21 cellular contexts compared by ENCODE assay signal in genomic region chr20:32167552-32167951, GRCh38. TPM values are rescaled to one million over a fixed set of nuclear protein-coding genes. Genes with fewer than 3 reads are reported as not detected.
DNase-seq lines count a peak whose midpoint lies in the region; ATAC-seq, FAIRE-seq and TF ChIP-seq lines count a peak whose summit lies in the region.
"Had no signal": no experiment of that assay in that cellular context is flagged by ENCODE, and none has a peak within 500 bp of the region (broad histone marks: within the 10 kb centered on the region; RNA-seq: fewer than 3 reads in every experiment).

No MANE protein-coding gene starts in this region.

- H2BK5ac ChIP-seq in trophoblast cell (ENCODE audit: low read depth, low read length, poor library complexity), result no peak overlapping the region

- TF ChIP-seq EP300 in HepG2 (IDR thresholded peaks at IDR 0.05; ENCODE audit: low read depth in 2 of 2, low read length in 2 of 2), result no peak
- TF ChIP-seq EP300 in HepG2 (CRISPR knock-in tag; IDR thresholded peaks at IDR 0.05; ENCODE audit: borderline replicate concordance), result no peak
- TF ChIP-seq EP300 in sigmoid colon (IDR thresholded peaks at IDR 0.05), result no peak

- H3K9me3 ChIP-seq in heart right ventricle, result no peaks in the 10 kb centered on the region
- no peaks in the 10 kb centered on the region for H3K9me3 ChIP-seq in HepG2 (ENCODE audit: low read length)
- no peaks in the 10 kb centered on the region for H3K9me3 ChIP-seq in sigmoid colon
- H3K9me3 ChIP-seq in trophoblast cell (ENCODE audit: insufficient read depth, low read depth, low read length), result no peaks in the 10 kb centered on the region
- H3K9me3 ChIP-seq: BLaER1 treated with 17β-estradiol and CSF1 and Interleukin-3, amounts not matched to agents 10 nM and 100 nM; Peyer's patch had no signal

- no peak overlapping the region for H3K4ac ChIP-seq in trophoblast cell (ENCODE audit: low read depth, low read length)

- H2BK12ac ChIP-seq in trophoblast cell (ENCODE audit: low read length), result no peak overlapping the region

- H3K36me3 ChIP-seq in heart right ventricle (peaks cover 0 to 53% (median 25%) of the 10 kb centered on the region in 9 donors), HepG2 (replicated peaks in 1 of 2; ENCODE audit: control insufficient read depth in 1 of 2, insufficient read depth in 2 of 2, low read length in 2 of 2) (peaks cover 30 to 39% of the 10 kb centered on the region in 2 experiments), sigmoid colon (peaks cover 0 to 48% (median 24%) of the 10 kb centered on the region in 4 donors), trophoblast cell (ENCODE audit: control insufficient read depth in 1 of 2, insufficient read depth in 2 of 2, low read length in 2 of 2) (peaks cover 32 to 34% of the 10 kb centered on the region in 2 experiments)

- no TSS peak for BruUV-seq in HepG2 (replicated peaks; lab: Mats Ljungman, UMichigan)

- intact Hi-C loops in cardiac septum (cut with DNase I) (no loop called here), heart right ventricle (cut with DNase I) (no loop called here), HepG2 (cut with micrococcal nuclease; ENCODE audit: unreplicated experiment) (no loop called here), sigmoid colon (cut with DNase I) (no loop called here)

- CTCF ChIA-PET in HepG2 (lab: Yijun Ruan, JAX; ENCODE audit: low intra/inter-chr PET ratio, low total read pairs), result no interaction called here

- in situ Hi-C loops in HepG2 (cut with HindIII; ENCODE audit: extremely low pct_ligation_motif_present, low pct_unique_long_range_greater_than_20kb), result no loop called here

- TF ChIP-seq RAD21 in HepG2 (CRISPR knock-in tag; IDR thresholded peaks at IDR 0.05), result no peak

- H3K79me1 ChIP-seq in trophoblast cell (ENCODE audit: low read length), result no peaks in the 10 kb centered on the region

- no peak overlapping the region for H3K14ac ChIP-seq in trophoblast cell (ENCODE audit: low read length)

- ATAC-seq in heart right ventricle (no peak), HepG2 (no peak)

- no peak overlapping the region for H4K12ac ChIP-seq in trophoblast cell (ENCODE audit: low read depth, low read length)

- POLR2A ChIA-PET in HepG2 (lab: Yijun Ruan, JAX), result no interaction called here

- H3K23ac ChIP-seq in trophoblast cell (ENCODE audit: low read length), result no peak overlapping the region

- 93 to 94% methylated on average over 4 of the region's 4 CpGs for WGBS in heart right ventricle, 2 donors
- 99% methylated on average over 4 of the region's 4 CpGs for WGBS in HepG2 (ENCODE audit: low lambda C conversion rate)
- 97 to 98% methylated on average over 4 of the region's 4 CpGs for WGBS in sigmoid colon, 2 donors
- no CpG with 5 or more reads among the region's 4 CpGs for WGBS in trophoblast cell (ENCODE audit: extremely low coverage, insufficient coverage, insufficient read length)

- no peaks in the 10 kb centered on the region for H4K20me1 ChIP-seq in HepG2 (ENCODE audit: insufficient read depth, low read length)

- H2AFZ ChIP-seq in HepG2 (ENCODE audit: low read length) (no peak overlapping the region), trophoblast cell (ENCODE audit: insufficient read depth, low read length, poor library complexity) (no peak overlapping the region)
- H2AFZ ChIP-seq: GM23338 had no signal

- peak; percentile 46 for DNase-seq in cardiac septum (ENCODE audit: low spot score)
- no peak for DNase-seq in heart right ventricle
- no peak for DNase-seq in HepG2 (ENCODE audit: low spot score)
- DNase-seq in sigmoid colon, result peak; percentile 57
- no peak for DNase-seq in stimulated activated CD4-positive, alpha-beta T cell treated with anti-CD3 and anti-CD28 coated beads, Interleukin-12 subunit alpha, Interleukin-12 subunit beta, amount 100 ng/mL, for 4 hours
- DNase-seq in stimulated activated CD4-positive, alpha-beta T cell treated with anti-CD3 and anti-CD28 coated beads, Interleukin-2, amount 100 ng/mL, for 24 hours, result no peak
- no peak for DNase-seq in trophoblast cell
- DNase-seq: KG1; NCI-H1105 treated with DMSO at 0.1 percent for 48 hours; NCI-H1694; NCI-H2081 treated with DMSO at 0.1 percent for 48 hours; NCI-H446 treated with DMSO at 0.1 percent for 48 hours; NCI-H69; NK-92 treated with Interleukin-12 subunit alpha and Interleukin-12 subunit beta, amount 100 ng/mL, for 24 hours; Right ventricle myocardium superior had no signal

- no peak overlapping the region for H3K27ac ChIP-seq in heart right ventricle
- H3K27ac ChIP-seq in HepG2 (ENCODE audit: extremely low read length, insufficient read depth, low read length), result no peak overlapping the region
- no peak overlapping the region for H3K27ac ChIP-seq in sigmoid colon
- H3K27ac ChIP-seq in trophoblast cell (ENCODE audit: low read depth, low read length), result no peak overlapping the region
- H3K27ac ChIP-seq: BLaER1 treated with 17β-estradiol and CSF1 and Interleukin-3, amounts not matched to agents 10 nM and 100 nM; Peyer's patch had no signal

- peak; percentile 34 for FAIRE-seq in HepG2 (lab: Jason Lieb, UNC)
- FAIRE-seq: D721Med, GM12892, GM18507 had no signal

- H3K4me2 ChIP-seq in HepG2 (ENCODE audit: low read depth, low read length) (no peak overlapping the region), trophoblast cell (ENCODE audit: low read length) (no peak overlapping the region)
- H3K4me2 ChIP-seq: GM23338 had no signal

- no peak overlapping the region for H2AK5ac ChIP-seq in trophoblast cell (ENCODE audit: low read length)

- H3K4me3 ChIP-seq in heart right ventricle (no peak overlapping the region), HepG2 (replicated peaks in 1 of 3; ENCODE audit: insufficient read depth in 1 of 3, low read depth in 2 of 3, low read length in 3 of 3) (no peak overlapping the region), sigmoid colon (no peak overlapping the region), trophoblast cell (ENCODE audit: low read depth, low read length) (no peak overlapping the region)
- H3K4me3 ChIP-seq: BLaER1 treated with 17β-estradiol and CSF1 and Interleukin-3, amounts not matched to agents 10 nM and 100 nM; GM23338; Peyer's patch had no signal

- H4K91ac ChIP-seq in trophoblast cell (ENCODE audit: low read depth, low read length), result no peak overlapping the region

- TF ChIP-seq POLR2A in HepG2 (IDR thresholded peaks at IDR 0.05; ENCODE audit: insufficient read depth in 1 of 2, low read depth in 2 of 2, low read length in 2 of 2), result no peak
- TF ChIP-seq POLR2A in sigmoid colon (IDR thresholded peaks at IDR 0.05), result no peak

- no peak overlapping the region for H4K8ac ChIP-seq in trophoblast cell (ENCODE audit: low read depth, low read length)

- no peak overlapping the region for H3K9ac ChIP-seq in HepG2 (ENCODE audit: insufficient read depth, low read depth, low read length)
- no peak overlapping the region for H3K9ac ChIP-seq in trophoblast cell (ENCODE audit: low read length)
- H3K9ac ChIP-seq: BLaER1 treated with 17β-estradiol and CSF1 and Interleukin-3, amounts not matched to agents 10 nM and 100 nM had no signal

- H3K18ac ChIP-seq in trophoblast cell (ENCODE audit: low read length), result no peak overlapping the region

- H3K27me3 ChIP-seq in heart right ventricle (no peaks in the 10 kb centered on the region), HepG2 (ENCODE audit: control insufficient read depth in 1 of 2, insufficient read depth in 2 of 2, low read length in 2 of 2) (no peaks in the 10 kb centered on the region), sigmoid colon (no peaks in the 10 kb centered on the region), trophoblast cell (ENCODE audit: insufficient read depth, low read length) (no peaks in the 10 kb centered on the region)
- H3K27me3 ChIP-seq: BLaER1 treated with 17β-estradiol and CSF1 and Interleukin-3, amounts not matched to agents 10 nM and 100 nM; Peyer's patch had no signal

- H2BK120ac ChIP-seq in trophoblast cell (ENCODE audit: insufficient read depth, low read length, poor library complexity), result no peak overlapping the region

- H3K79me2 ChIP-seq in HepG2 (ENCODE audit: insufficient read depth, low read length) (no peaks in the 10 kb centered on the region), trophoblast cell (ENCODE audit: control insufficient read depth, insufficient read depth, low read length, poor library complexity) (no peaks in the 10 kb centered on the region)

- no peak for TF ChIP-seq CTCF in heart right ventricle (IDR thresholded peaks at IDR 0.05)
- no peak for TF ChIP-seq CTCF in HepG2 (CRISPR knock-in tag; IDR thresholded peaks at IDR 0.05)
- TF ChIP-seq CTCF in sigmoid colon (IDR thresholded peaks at IDR 0.05), result no peak

- peaks cover 0 to 19% (median 4%) of the 10 kb centered on the region in 9 donors for H3K4me1 ChIP-seq in heart right ventricle
- peaks cover 9% of the 10 kb centered on the region for H3K4me1 ChIP-seq in HepG2 (ENCODE audit: insufficient read depth, low read length)
- H3K4me1 ChIP-seq in sigmoid colon, result peaks cover 0 to 15% (median 0%) of the 10 kb centered on the region in 4 donors
- H3K4me1 ChIP-seq in trophoblast cell (ENCODE audit: control insufficient read depth in 1 of 2, insufficient read depth in 2 of 2, low read length in 2 of 2), result peaks cover 0 to 5% of the 10 kb centered on the region in 2 experiments
- H3K4me1 ChIP-seq: Peyer's patch had no signal

RNA-seq across cellular contexts. Expression of gene PLAGL2, which starts 40.0 kb away (rescaled TPM):
- total RNA-seq in cardiac septum (8.5 TPM), heart right ventricle (10 to 100 TPM in 2 of 10 donors, 1 to 10 TPM in 8; 5.6 to 12.3 (median 7.9) TPM), HepG2 (2016; rRNA removed; fragmentation: Illumina TruSeq; extraction: Trizol) (15.3 and 26.5 TPM in 2 replicates), sigmoid colon (1 to 10 TPM; 3.3 to 5.6 (median 4.6) TPM)
- polyA plus RNA-seq in heart right ventricle (1 to 10 TPM; 1.7 to 3.0 TPM), HepG2 (2011; rRNA removed) (14.9 and 15.2 TPM in 2 replicates), sigmoid colon (10 to 100 TPM in 1 of 3 donors, 1 to 10 TPM in 2; 3.0 to 12.5 (median 8.1) TPM)
- 4.9 and 5.7 TPM in 2 replicates for total RNA-seq in HepG2 (2016; cell fraction: cytosol; rRNA removed; fragmentation: Illumina TruSeq; extraction: Trizol; ENCODE audit: low read depth)
- total RNA-seq in HepG2 (2016; cell fraction: insoluble cytoplasmic fraction; rRNA removed; fragmentation: Illumina TruSeq; extraction: Trizol), result 13.7 and 22.8 TPM in 2 replicates
- 25.1 and 26.3 TPM in 2 replicates for total RNA-seq in HepG2 (2016; cell fraction: membrane; rRNA removed; fragmentation: Illumina TruSeq; extraction: Trizol)
- 16.1 and 18.8 TPM in 2 replicates for total RNA-seq in HepG2 (2016; cell fraction: nucleus; rRNA removed; fragmentation: Illumina TruSeq; extraction: Trizol)
- 12.9 and 15.9 TPM in 2 replicates for polyA plus RNA-seq in HepG2 (2011; cell fraction: cytosol; rRNA removed)
- 15.6 and 19.1 TPM in 2 replicates for polyA plus RNA-seq in HepG2 (2011; cell fraction: nucleus; rRNA removed)
- 25.4 and 26.2 TPM in 2 replicates for polyA plus RNA-seq in HepG2 (2012)
- polyA plus RNA-seq in HepG2 (2016; cell fraction: cytosol; fragmentation: Illumina TruSeq; extraction: Trizol; ENCODE audit: low read depth), result 4.5 and 4.7 TPM in 2 replicates
- 43.2 and 55.3 TPM in 2 replicates for polyA plus RNA-seq in HepG2 (2016; cell fraction: insoluble cytoplasmic fraction; fragmentation: Illumina TruSeq; extraction: Trizol; ENCODE audit: low read depth)
- polyA plus RNA-seq in HepG2 (2016; cell fraction: membrane; fragmentation: Illumina TruSeq; extraction: Trizol; ENCODE audit: low read depth), result 27.0 and 27.7 TPM in 2 replicates
- polyA plus RNA-seq in HepG2 (2016; cell fraction: nucleus; fragmentation: Illumina TruSeq; extraction: Trizol; ENCODE audit: insufficient read depth, low read depth), result 36.1 and 36.3 TPM in 2 replicates
- 18.8 and 36.8 TPM in 2 replicates for polyA minus RNA-seq in HepG2 (2011; rRNA and poly(A)+ RNA removed; ENCODE audit: low replicate concordance)
- polyA minus RNA-seq in HepG2 (2011; cell fraction: cytosol; rRNA and poly(A)+ RNA removed), result 17.8 and 22.1 TPM in 2 replicates
- polyA minus RNA-seq in HepG2 (2011; cell fraction: nucleus; rRNA and poly(A)+ RNA removed), result 19.2 and 20.9 TPM in 2 replicates
- 20.8 and 21.5 TPM in 2 replicates for polyA plus RNA-seq in trophoblast cell (2013)

RNA-seq across cellular contexts. Expression of gene POFUT1, which starts 40.1 kb away (rescaled TPM):
- total RNA-seq in cardiac septum, result 22.6 TPM
- 10 to 100 TPM; 25.9 to 32.9 (median 27.9) TPM for total RNA-seq in heart right ventricle
- polyA plus RNA-seq in heart right ventricle, result 10 to 100 TPM in 1 of 2 donors, 1 to 10 TPM in 1; 9.7 to 11.7 TPM
- 30.2 and 58.3 TPM in 2 replicates for total RNA-seq in HepG2 (2016; rRNA removed; fragmentation: Illumina TruSeq; extraction: Trizol)
- 4.8 and 5.3 TPM in 2 replicates for total RNA-seq in HepG2 (2016; cell fraction: cytosol; rRNA removed; fragmentation: Illumina TruSeq; extraction: Trizol; ENCODE audit: low read depth)
- 27.5 and 55.8 TPM in 2 replicates for total RNA-seq in HepG2 (2016; cell fraction: insoluble cytoplasmic fraction; rRNA removed; fragmentation: Illumina TruSeq; extraction: Trizol)
- total RNA-seq in HepG2 (2016; cell fraction: membrane; rRNA removed; fragmentation: Illumina TruSeq; extraction: Trizol), result 17.7 and 18.8 TPM in 2 replicates
- 47.8 and 56.4 TPM in 2 replicates for total RNA-seq in HepG2 (2016; cell fraction: nucleus; rRNA removed; fragmentation: Illumina TruSeq; extraction: Trizol)
- 35.5 and 41.6 TPM in 2 replicates for polyA plus RNA-seq in HepG2 (2011; rRNA removed)
- 39.5 and 45.0 TPM in 2 replicates for polyA plus RNA-seq in HepG2 (2011; cell fraction: cytosol; rRNA removed)
- polyA plus RNA-seq in HepG2 (2011; cell fraction: nucleus; rRNA removed), result 25.7 and 30.2 TPM in 2 replicates
- polyA plus RNA-seq in HepG2 (2012), result 37.6 and 40.5 TPM in 2 replicates
- 3.9 and 4.5 TPM in 2 replicates for polyA plus RNA-seq in HepG2 (2016; cell fraction: cytosol; fragmentation: Illumina TruSeq; extraction: Trizol; ENCODE audit: low read depth)
- 22.5 and 25.1 TPM in 2 replicates for polyA plus RNA-seq in HepG2 (2016; cell fraction: insoluble cytoplasmic fraction; fragmentation: Illumina TruSeq; extraction: Trizol; ENCODE audit: low read depth)
- polyA plus RNA-seq in HepG2 (2016; cell fraction: membrane; fragmentation: Illumina TruSeq; extraction: Trizol; ENCODE audit: low read depth), result 8.5 and 10.3 TPM in 2 replicates
- polyA plus RNA-seq in HepG2 (2016; cell fraction: nucleus; fragmentation: Illumina TruSeq; extraction: Trizol; ENCODE audit: insufficient read depth, low read depth), result 55.8 and 62.0 TPM in 2 replicates
- polyA minus RNA-seq in HepG2 (2011; rRNA and poly(A)+ RNA removed; ENCODE audit: low replicate concordance), result 44.0 and 61.9 TPM in 2 replicates
- 31.7 and 41.7 TPM in 2 replicates for polyA minus RNA-seq in HepG2 (2011; cell fraction: cytosol; rRNA and poly(A)+ RNA removed)
- polyA minus RNA-seq in HepG2 (2011; cell fraction: nucleus; rRNA and poly(A)+ RNA removed), result 33.5 and 39.0 TPM in 2 replicates
- total RNA-seq in sigmoid colon, result 10 to 100 TPM; 23.5 to 31.6 (median 27.8) TPM
- 10 to 100 TPM in 2 of 3 donors, 1 to 10 TPM in 1; 7.2 to 25.3 (median 10.6) TPM for polyA plus RNA-seq in sigmoid colon
- polyA plus RNA-seq in trophoblast cell (2013), result 25.0 and 25.5 TPM in 2 replicates

RNA-seq across cellular contexts. Expression of gene TM9SF4, which starts 58.0 kb away (rescaled TPM):
- 31.6 TPM for total RNA-seq in cardiac septum
- total RNA-seq in heart right ventricle, result 10 to 100 TPM; 27.9 to 36.0 (median 31.6) TPM
- polyA plus RNA-seq in heart right ventricle, result 10 to 100 TPM; 19.2 to 21.1 TPM
- 30.3 and 53.5 TPM in 2 replicates for total RNA-seq in HepG2 (2016; rRNA removed; fragmentation: Illumina TruSeq; extraction: Trizol)
- 8.9 and 10.2 TPM in 2 replicates for total RNA-seq in HepG2 (2016; cell fraction: cytosol; rRNA removed; fragmentation: Illumina TruSeq; extraction: Trizol; ENCODE audit: low read depth)
- total RNA-seq in HepG2 (2016; cell fraction: insoluble cytoplasmic fraction; rRNA removed; fragmentation: Illumina TruSeq; extraction: Trizol), result 26.6 and 52.8 TPM in 2 replicates
- 16.3 and 19.5 TPM in 2 replicates for total RNA-seq in HepG2 (2016; cell fraction: membrane; rRNA removed; fragmentation: Illumina TruSeq; extraction: Trizol)
- 67.0 and 79.9 TPM in 2 replicates for total RNA-seq in HepG2 (2016; cell fraction: nucleus; rRNA removed; fragmentation: Illumina TruSeq; extraction: Trizol)
- polyA plus RNA-seq in HepG2 (2011; rRNA removed), result 171 and 183 TPM in 2 replicates
- polyA plus RNA-seq in HepG2 (2011; cell fraction: cytosol; rRNA removed), result 137 and 141 TPM in 2 replicates
- polyA plus RNA-seq in HepG2 (2011; cell fraction: nucleus; rRNA removed), result 138 and 162 TPM in 2 replicates
- polyA plus RNA-seq in HepG2 (2012), result 93.4 and 96.8 TPM in 2 replicates
- polyA plus RNA-seq in HepG2 (2016; cell fraction: cytosol; fragmentation: Illumina TruSeq; extraction: Trizol; ENCODE audit: low read depth), result 5.9 and 6.7 TPM in 2 replicates
- 27.2 and 35.4 TPM in 2 replicates for polyA plus RNA-seq in HepG2 (2016; cell fraction: insoluble cytoplasmic fraction; fragmentation: Illumina TruSeq; extraction: Trizol; ENCODE audit: low read depth)
- polyA plus RNA-seq in HepG2 (2016; cell fraction: membrane; fragmentation: Illumina TruSeq; extraction: Trizol; ENCODE audit: low read depth), result 15.5 and 17.0 TPM in 2 replicates
- polyA plus RNA-seq in HepG2 (2016; cell fraction: nucleus; fragmentation: Illumina TruSeq; extraction: Trizol; ENCODE audit: insufficient read depth, low read depth), result 134 and 135 TPM in 2 replicates
- 107 and 349 TPM in 2 replicates for polyA minus RNA-seq in HepG2 (2011; rRNA and poly(A)+ RNA removed; ENCODE audit: low replicate concordance)
- polyA minus RNA-seq in HepG2 (2011; cell fraction: cytosol; rRNA and poly(A)+ RNA removed), result 135 and 159 TPM in 2 replicates
- polyA minus RNA-seq in HepG2 (2011; cell fraction: nucleus; rRNA and poly(A)+ RNA removed), result 88.2 and 109 TPM in 2 replicates
- 10 to 100 TPM; 15.3 to 24.0 (median 19.1) TPM for total RNA-seq in sigmoid colon
- polyA plus RNA-seq in sigmoid colon, result 10 to 100 TPM in 1 of 3 donors, 1 to 10 TPM in 2; 6.6 to 38.3 (median 9.0) TPM
- 56.8 and 57.8 TPM in 2 replicates for polyA plus RNA-seq in trophoblast cell (2013)

Comparison
In these comparisons a context has a peak if more than half of its experiments do, and no peak if none do; other contexts are left out.
1. DNase-seq: peak in cardiac septum (single experiment) and sigmoid colon (single experiment); none in heart right ventricle (0 of 2), HepG2 (single experiment), stimulated activated CD4-positive, alpha-beta T cell treated with anti-CD3 and anti-CD28 coated beads, Interleukin-12 subunit alpha, Interleukin-12 subunit beta, amount 100 ng/mL, for 4 hours (single experiment), stimulated activated CD4-positive, alpha-beta T cell treated with anti-CD3 and anti-CD28 coated beads, Interleukin-2, amount 100 ng/mL, for 24 hours (0 of 2) and trophoblast cell (0 of 2).